ENCODE assay signal across 15 cellular contexts in the genomic region with DNA sequence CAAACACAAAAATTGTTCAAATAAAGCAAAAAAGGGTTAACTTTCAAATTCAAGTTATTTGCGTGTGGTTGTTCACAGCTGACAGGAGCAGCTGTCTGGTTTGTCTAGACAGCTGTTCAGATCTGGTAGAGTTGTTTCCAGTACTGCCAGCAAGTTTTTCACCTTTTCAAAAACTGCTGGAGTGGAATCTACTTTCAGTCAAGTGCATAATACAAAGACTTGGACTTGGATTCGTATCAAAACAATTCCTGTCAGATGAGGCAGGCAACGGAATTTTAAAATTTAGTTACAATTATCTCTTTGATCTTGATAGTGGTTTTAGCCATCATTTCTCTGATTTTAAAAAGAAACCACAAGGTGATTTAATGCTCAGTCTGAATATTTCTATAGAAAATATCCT. TPM values are rescaled to one million over a fixed set of nuclear protein-coding genes. Genes with fewer than 3 reads are reported as not detected.
DNase-seq lines count a peak whose midpoint lies in the region; ATAC-seq, FAIRE-seq and TF ChIP-seq lines count a peak whose summit lies in the region.
"Had no signal": no experiment of that assay in that cellular context is flagged by ENCODE, and none has a peak within 500 bp of the region (broad histone marks: within the 10 kb centered on the region; RNA-seq: fewer than 3 reads in every experiment).

No MANE protein-coding gene starts in this region.

- H3K27me3 ChIP-seq in BLaER1 (no peaks in the 10 kb centered on the region), left lung (no peaks in the 10 kb centered on the region)

- peak; percentile 50 for DNase-seq in amniotic epithelial cell (ENCODE audit: low read depth)
- no peak for DNase-seq in left lung
- no peak for DNase-seq in osteocyte (ENCODE audit: extremely low spot score, unreplicated experiment)
- no peak for DNase-seq in activated T-helper 2 cell treated with anti-CD3 and anti-CD28 coated beads, Interferon-gamma antibody, Interleukin-2, Interleukin-4, amounts not matched to agents 10 μg/mL and 5 μg/mL and 100 μg/mL, durations not matched to agents 14 hours and 24 hours and 36 hours (ENCODE audit: low spot score)
- DNase-seq in NCI-H1048 (lab: John Stamatoyannopoulos, UW), result no peak
- DNase-seq in GM12892 (ENCODE audit: insufficient read length), result no peak
- DNase-seq: activated CD4-positive, alpha-beta T cell treated with anti-CD3 and anti-CD28 coated beads for 4 hours; C1 segment of cervical spinal cord; NCI-H146; stimulated activated CD4-positive, alpha-beta T cell treated with anti-CD3 and anti-CD28 coated beads, Interleukin-4, amount 100 ng/mL, for 4 hours had no signal

- peaks cover 10% of the 10 kb centered on the region for H3K36me3 Mint-ChIP-seq in osteocyte (ENCODE audit: unreplicated experiment)
- H3K36me3 Mint-ChIP-seq in activated T-helper 2 cell treated with anti-CD3 and anti-CD28 coated beads, Interferon-gamma antibody, Interleukin-2, Interleukin-4, amounts not matched to agents 10 μg/mL and 5 μg/mL and 100 μg/mL, durations not matched to agents 14 hours and 24 hours and 36 hours (ENCODE audit: low read depth), result peaks cover 26% of the 10 kb centered on the region

- no peak overlapping the region for H3K4me3 Mint-ChIP-seq in osteocyte (ENCODE audit: unreplicated experiment)
- no peak overlapping the region for H3K4me3 Mint-ChIP-seq in activated T-helper 2 cell treated with anti-CD3 and anti-CD28 coated beads, Interferon-gamma antibody, Interleukin-2, Interleukin-4, amounts not matched to agents 10 μg/mL and 5 μg/mL and 100 μg/mL, durations not matched to agents 14 hours and 24 hours and 36 hours (ENCODE audit: low read depth)
- H3K4me3 Mint-ChIP-seq: memory B cell; stimulated activated naive CD8-positive, alpha-beta T cell treated with anti-CD3 and anti-CD28 coated beads, Interleukin-15, Interleukin-2, amounts not matched to agents 100 ng/mL and 50 ng/mL, for 24 hours; T-helper 1 cell treated with Interleukin-12 subunit alpha and Interleukin-12 subunit beta and Interleukin-4 antibody, amounts not matched to agents 30 μg/mL and 1 μg/mL, for 36 hours had no signal

- no peak overlapping the region for H3K4me3 ChIP-seq in BLaER1
- no peak overlapping the region for H3K4me3 ChIP-seq in left lung

- H3K9me3 ChIP-seq in BLaER1, result no peaks in the 10 kb centered on the region
- H3K9me3 ChIP-seq in left lung, result no peaks in the 10 kb centered on the region

- TF ChIP-seq CTCF in left lung (IDR thresholded peaks at IDR 0.05) (no peak), osteocyte (IDR thresholded peaks at IDR 0.05) (no peak)

- TF ChIP-seq POLR2A in GM12892 (IDR thresholded peaks at IDR 0.05; ENCODE audit: low read depth, low read length), result no peak

- peak; percentile 51 for ATAC-seq in HG03354 (IDR thresholded peaks at IDR 0.05; ENCODE audit: poor library complexity, severe bottlenecking, unreplicated experiment)
- peak; percentile 70 for ATAC-seq in left lung

- no peaks in the 10 kb centered on the region; the same call in 1 of the 2 replicates for H4K20me1 ChIP-seq in BLaER1

- no peak overlapping the region for H3K27ac ChIP-seq in BLaER1
- H3K27ac ChIP-seq in left lung, result no peak overlapping the region

- H3K9ac ChIP-seq in BLaER1, result no peak overlapping the region

- H3K4me1 Mint-ChIP-seq in osteocyte (ENCODE audit: unreplicated experiment), result peaks cover 20% of the 10 kb centered on the region
- H3K4me1 Mint-ChIP-seq in activated T-helper 2 cell treated with anti-CD3 and anti-CD28 coated beads, Interferon-gamma antibody, Interleukin-2, Interleukin-4, amounts not matched to agents 10 μg/mL and 5 μg/mL and 100 μg/mL, durations not matched to agents 14 hours and 24 hours and 36 hours (ENCODE audit: low read depth), result peaks cover 9% of the 10 kb centered on the region

- H3K27ac Mint-ChIP-seq in osteocyte (ENCODE audit: unreplicated experiment), result no peak overlapping the region
- H3K27ac Mint-ChIP-seq in activated T-helper 2 cell treated with anti-CD3 and anti-CD28 coated beads, Interferon-gamma antibody, Interleukin-2, Interleukin-4, amounts not matched to agents 10 μg/mL and 5 μg/mL and 100 μg/mL, durations not matched to agents 14 hours and 24 hours and 36 hours, result no peak overlapping the region
- H3K27ac Mint-ChIP-seq: T-helper 1 cell treated with Interleukin-12 subunit alpha and Interleukin-12 subunit beta and Interleukin-4 antibody, amounts not matched to agents 30 μg/mL and 1 μg/mL, for 36 hours had no signal

- H3K27me3 Mint-ChIP-seq in osteocyte (ENCODE audit: unreplicated experiment), result no peaks in the 10 kb centered on the region
- no peaks in the 10 kb centered on the region for H3K27me3 Mint-ChIP-seq in activated T-helper 2 cell treated with anti-CD3 and anti-CD28 coated beads, Interferon-gamma antibody, Interleukin-2, Interleukin-4, amounts not matched to agents 10 μg/mL and 5 μg/mL and 100 μg/mL, durations not matched to agents 14 hours and 24 hours and 36 hours (ENCODE audit: low read depth)
- H3K27me3 Mint-ChIP-seq: memory B cell; stimulated activated naive CD8-positive, alpha-beta T cell treated with anti-CD3 and anti-CD28 coated beads, Interleukin-15, Interleukin-2, amounts not matched to agents 100 ng/mL and 50 ng/mL, for 24 hours had no signal

- H3K4me1 ChIP-seq in BLaER1 (peaks cover 21% of the 10 kb centered on the region), left lung (peaks cover 0 to 19% of the 10 kb centered on the region in 2 donors)

- intact Hi-C loops in left lung (cut with DNase I), result no loop called here
- intact Hi-C loops in activated T-helper 2 cell treated with anti-CD3 and anti-CD28 coated beads, Interferon-gamma antibody, Interleukin-2, Interleukin-4, amounts not matched to agents 10 μg/mL and 5 μg/mL and 100 μg/mL, durations not matched to agents 14 hours and 24 hours and 36 hours (cut with micrococcal nuclease), result loop anchor here (5.0 kb wide), 1 partner anchor 113 kb away; no protein-coding TSS in a partner anchor

- H3K9me3 Mint-ChIP-seq in osteocyte (ENCODE audit: unreplicated experiment), result no peaks in the 10 kb centered on the region
- no peaks in the 10 kb centered on the region for H3K9me3 Mint-ChIP-seq in activated T-helper 2 cell treated with anti-CD3 and anti-CD28 coated beads, Interferon-gamma antibody, Interleukin-2, Interleukin-4, amounts not matched to agents 10 μg/mL and 5 μg/mL and 100 μg/mL, durations not matched to agents 14 hours and 24 hours and 36 hours
- H3K9me3 Mint-ChIP-seq: memory B cell; stimulated activated naive CD8-positive, alpha-beta T cell treated with anti-CD3 and anti-CD28 coated beads, Interleukin-15, Interleukin-2, amounts not matched to agents 100 ng/mL and 50 ng/mL, for 24 hours; T-helper 1 cell treated with Interleukin-12 subunit alpha and Interleukin-12 subunit beta and Interleukin-4 antibody, amounts not matched to agents 30 μg/mL and 1 μg/mL, for 36 hours had no signal

- no peak for FAIRE-seq in GM12892 (lab: Jason Lieb, UNC)

- H3K4me2 ChIP-seq in BLaER1, result peak overlapping the region; percentile 33; the same call in 1 of the 2 replicates

- peaks cover 8% of the 10 kb centered on the region for H3K36me3 ChIP-seq in BLaER1
- H3K36me3 ChIP-seq in left lung, result peaks cover 0 to 5% of the 10 kb centered on the region in 2 donors

RNA-seq across cellular contexts. Expression of a gene that starts 51.7 kb away (rescaled TPM):
- total RNA-seq in left lung (10 to 100 TPM in 1 of 2 donors, 1 to 10 TPM in 1; 9.6 to 10.9 TPM), osteocyte (8.8 and 10.8 TPM in 2 replicates)
- total RNA-seq in activated T-helper 2 cell treated with anti-CD3 and anti-CD28 coated beads, Interferon-gamma antibody, Interleukin-2, Interleukin-4, amounts not matched to agents 10 μg/mL and 5 μg/mL and 100 μg/mL, durations not matched to agents 14 hours and 24 hours and 36 hours, result 12.2 and 12.7 TPM in 2 replicates
- polyA plus RNA-seq in GM12892 (2012; ENCODE audit: missing spikeins), result 11.2 TPM
